ENCODE assay signal across 8 cellular contexts in genomic region chr9:86434039-86434726, GRCh38.
DNase-seq lines count a peak whose midpoint lies in the region; ATAC-seq, FAIRE-seq and TF ChIP-seq lines count a peak whose summit lies in the region.

No MANE protein-coding gene starts in this region.

- H4K20me1 ChIP-seq in keratinocyte (ENCODE audit: control insufficient read depth, extremely low read depth, insufficient read depth, low read length) = no peaks in the 10 kb centered on the region

- DNase-seq in AG04450 (ENCODE audit: low read depth, low spot score) = peak; percentile 49
- DNase-seq in GM13977 (ENCODE audit: low spot score) = peak; percentile 49
- peak; percentile 1 for DNase-seq in NCI-H345 treated with DMSO at 0.1 percent for 48 hours (lab: John Stamatoyannopoulos, UW; ENCODE audit: unreplicated experiment)
- DNase-seq in brain microvascular endothelial cell = peak; percentile 43
- DNase-seq in keratinocyte (ENCODE audit: low read depth, low spot score) = no peak
- no peak for DNase-seq in thoracic aorta (ENCODE audit: low spot score)
- no peak for DNase-seq in activated naive CD4-positive, alpha-beta T cell treated with anti-CD3 and anti-CD28 coated beads, Interleukin-2, amount 50 U/mL, for 72 hours (ENCODE audit: low spot score in 2 of 2)

- no peak for ATAC-seq in thoracic aorta (ENCODE audit: insufficient number of reproducible peaks, low FRiP score, low read depth)
- no peak for ATAC-seq in HG02759 (IDR thresholded peaks at IDR 0.05; ENCODE audit: unreplicated experiment)
- no peak for ATAC-seq in activated naive CD4-positive, alpha-beta T cell treated with anti-CD3 and anti-CD28 coated beads, Interleukin-2, amount 50 U/mL, for 72 hours

- POLR2A ChIA-PET in AG04450 (lab: Yijun Ruan, JAX) = interaction anchor here (1.0 to 1.1 kb wide), 3 partner anchors 28 to 887 kb away, joined by 3 to 4 read pairs (median 3); no protein-coding TSS in a partner anchor

- in situ Hi-C loops in GM13977 (cut with MboI; ENCODE audit: low pct_unique_long_range_greater_than_20kb, low sequenced_read_pairs, unreplicated experiment) = loop anchor here (25.0 kb wide), 1 partner anchor 878 kb away; no protein-coding TSS in a partner anchor
- in situ Hi-C loops in brain microvascular endothelial cell (cut with HindIII; ENCODE audit: low pct_ligation_motif_present, low sequenced_read_pairs) = no loop called here

- dilution Hi-C loops in keratinocyte (cut with MboI; ENCODE audit: extremely low pct_ligation_motif_present, low sequenced_read_pairs) = no loop called here

- H3K27ac Mint-ChIP-seq in activated naive CD4-positive, alpha-beta T cell treated with anti-CD3 and anti-CD28 coated beads, Interleukin-2, amount 50 U/mL, for 72 hours = no peak overlapping the region

- peak; percentile 89 for TF ChIP-seq CTCF in AG04450 (IDR thresholded peaks at IDR 0.05; ENCODE audit: low read depth, low read length)
- TF ChIP-seq CTCF in GM13977 (IDR thresholded peaks at IDR 0.05; ENCODE audit: extremely low read depth, insufficient read depth, missing control alignments) = peak; percentile 78
- TF ChIP-seq CTCF in brain microvascular endothelial cell (IDR thresholded peaks at IDR 0.05; ENCODE audit: low read depth, low read length, missing control alignments) = peak; percentile 75
- peak in 2 of 3 experiments; percentile 50 to 77 for TF ChIP-seq CTCF in keratinocyte (optimal IDR thresholded peaks at IDR 0.05 in 1 of 3, IDR thresholded peaks at IDR 0.05 in 1 of 3, conservative IDR thresholded peaks at IDR 0.05 in 1 of 3; ENCODE audit: extremely low read depth in 1 of 3, insufficient read depth in 2 of 3, low read length in 3 of 3)
- TF ChIP-seq CTCF in thoracic aorta (IDR thresholded peaks at IDR 0.05) = peak; percentile 60

- H3K79me2 ChIP-seq in keratinocyte (ENCODE audit: control insufficient read depth, insufficient read depth, low read length) = no peaks in the 10 kb centered on the region

- H3K36me3 ChIP-seq in brain microvascular endothelial cell (replicated peaks) = no peaks in the 10 kb centered on the region
- H3K36me3 ChIP-seq in keratinocyte (ENCODE audit: control insufficient read depth in 2 of 2, extremely low read depth in 1 of 2, insufficient read depth in 2 of 2, low read length in 2 of 2) = no peaks in the 10 kb centered on the region
- H3K36me3 ChIP-seq in thoracic aorta = no peaks in the 10 kb centered on the region

- H3K9me1 ChIP-seq in keratinocyte (ENCODE audit: control insufficient read depth, extremely low read depth, insufficient read depth, low read length) = no peaks in the 10 kb centered on the region

- H3K27me3 ChIP-seq in AG04450 (ENCODE audit: control insufficient read depth, insufficient read depth, low read length) (no peaks in the 10 kb centered on the region), brain microvascular endothelial cell (replicated peaks) (no peaks in the 10 kb centered on the region), keratinocyte (ENCODE audit: control insufficient read depth, extremely low read depth, insufficient read depth, low read length) (no peaks in the 10 kb centered on the region), thoracic aorta (replicated peaks; ENCODE audit: insufficient read depth) (no peaks in the 10 kb centered on the region)

- peaks cover 4 to 8% of the 10 kb centered on the region in 2 donors for H3K9me3 Mint-ChIP-seq in activated naive CD4-positive, alpha-beta T cell treated with anti-CD3 and anti-CD28 coated beads, Interleukin-2, amount 50 U/mL, for 72 hours

- H3K27ac ChIP-seq in AG04450 (ENCODE audit: low read depth, low read length) (no peak overlapping the region), brain microvascular endothelial cell (no peak overlapping the region), keratinocyte (ENCODE audit: control insufficient read depth, insufficient read depth, low read length) (no peak overlapping the region), thoracic aorta (no peak overlapping the region)

- FAIRE-seq in keratinocyte (lab: Jason Lieb, UNC) = peak; percentile 20

- H3K4me2 ChIP-seq in keratinocyte (ENCODE audit: control insufficient read depth, extremely low read depth, insufficient read depth, low read depth, low read length) = peak overlapping the region; percentile 19

- H3K9me3 ChIP-seq in AG04450 (ENCODE audit: control insufficient read depth, insufficient read depth, low read length) (peaks cover 3% of the 10 kb centered on the region; the same call in 1 of the 2 replicates), keratinocyte (ENCODE audit: control insufficient read depth, low read depth, low read length) (no peaks in the 10 kb centered on the region), thoracic aorta (no peaks in the 10 kb centered on the region)

- H3K9ac ChIP-seq in keratinocyte (ENCODE audit: control insufficient read depth, extremely low read depth, insufficient read depth, low read length) = no peak overlapping the region

- CTCF ChIA-PET in AG04450 (lab: Charles Lee) = interaction anchor here (0.5 to 4.9 kb wide), 60 partner anchors 9 to 1243 kb away, joined by 3 to 112 read pairs (median 4); partner anchors contain the start of gene GAS1

- peaks cover 0 to 5% of the 10 kb centered on the region in 2 donors for H3K36me3 Mint-ChIP-seq in activated naive CD4-positive, alpha-beta T cell treated with anti-CD3 and anti-CD28 coated beads, Interleukin-2, amount 50 U/mL, for 72 hours

- H3K4me1 ChIP-seq in keratinocyte (ENCODE audit: control insufficient read depth, extremely low read depth, insufficient read depth, low read length) (peaks cover 5% of the 10 kb centered on the region), thoracic aorta (ENCODE audit: control insufficient read depth in 1 of 2, low read depth in 2 of 2) (no peaks in the 10 kb centered on the region)

- H2AFZ ChIP-seq in keratinocyte (ENCODE audit: control insufficient read depth, low read length) = no peak overlapping the region

- H3K4me3 ChIP-seq in AG04450 (ENCODE audit: low read depth, low read length) (peak overlapping the region; percentile 5; the same call in 1 of the 2 replicates), brain microvascular endothelial cell (ENCODE audit: low read depth, low read length) (peak overlapping the region; percentile 6), keratinocyte (ENCODE audit: control insufficient read depth in 2 of 3, extremely low read depth in 1 of 3, insufficient read depth in 2 of 3, low read depth in 1 of 3, low read length in 3 of 3) (no peak overlapping the region), thoracic aorta (no peak overlapping the region)

Comparison
In these comparisons a context has a peak if more than half of its experiments do, and no peak if none do; other contexts are left out.
1. DNase-seq: peak in AG04450 (single experiment), GM13977 (single experiment), NCI-H345 treated with DMSO at 0.1 percent for 48 hours (single experiment) and brain microvascular endothelial cell (single experiment); none in keratinocyte (single experiment), thoracic aorta (single experiment) and activated naive CD4-positive, alpha-beta T cell treated with anti-CD3 and anti-CD28 coated beads, Interleukin-2, amount 50 U/mL, for 72 hours (0 of 2).
2. H3K4me3 ChIP-seq: peak in AG04450 (single experiment) and brain microvascular endothelial cell (single experiment); none in keratinocyte (0 of 3) and thoracic aorta (single experiment).
3. Peak in every context shown above with its lines, with median percentiles within 50 percentile points of each other: CTCF ChIP-seq.